Comparison of ENCODE assay signal across 16 cellular contexts in the genomic region with DNA sequence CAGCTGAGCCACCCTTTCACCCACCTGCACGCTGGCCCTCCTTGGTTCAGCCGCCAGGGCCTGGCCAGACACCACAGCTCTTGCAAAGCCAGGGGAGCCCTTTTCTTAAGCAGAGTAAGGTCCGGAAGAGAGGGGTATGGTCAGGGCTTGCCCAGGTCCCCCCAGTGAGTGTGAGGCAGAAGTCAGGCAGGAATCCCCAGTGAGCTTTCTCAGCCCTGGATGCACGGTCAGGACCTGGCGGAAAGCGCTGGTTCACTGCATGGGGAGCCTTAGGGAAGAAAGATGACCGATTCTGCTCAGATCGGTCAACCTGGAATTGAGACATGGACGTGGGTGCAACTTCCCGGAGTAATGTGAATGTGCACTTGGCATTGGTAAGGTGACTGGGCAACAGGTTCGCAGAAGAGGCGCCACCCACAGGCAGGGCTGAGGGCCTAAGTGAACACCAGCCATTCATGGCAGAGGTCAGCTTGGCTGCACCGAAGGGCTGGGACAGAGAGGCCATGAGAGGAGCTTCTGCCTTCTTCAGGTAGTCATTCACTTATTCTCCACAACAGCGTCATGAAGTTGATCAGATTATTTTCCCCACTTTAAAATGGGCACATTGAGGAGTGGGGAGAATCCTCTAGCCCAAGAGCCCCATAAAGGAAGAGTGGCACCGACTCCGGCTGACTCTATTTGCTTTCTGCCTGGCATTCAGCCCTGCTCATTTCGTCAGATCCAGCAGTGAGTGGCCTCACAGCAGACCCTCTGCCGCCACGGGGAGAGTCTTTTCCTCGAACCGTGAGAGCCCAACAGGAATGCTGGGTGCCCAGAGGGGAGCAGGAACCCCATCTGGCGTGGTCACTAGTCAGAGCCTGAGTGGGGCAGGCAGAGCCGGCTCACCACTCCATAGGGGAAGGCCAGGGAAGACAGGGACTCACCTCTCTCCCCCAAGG. TPM values are rescaled to one million over a fixed set of nuclear protein-coding genes. Genes with fewer than 3 reads are reported as not detected.
DNase-seq lines count a peak whose midpoint lies in the region; ATAC-seq, FAIRE-seq and TF ChIP-seq lines count a peak whose summit lies in the region.
"Had no signal": no experiment of that assay in that cellular context is flagged by ENCODE, and none has a peak within 500 bp of the region (broad histone marks: within the 10 kb centered on the region; RNA-seq: fewer than 3 reads in every experiment).

No MANE protein-coding gene starts in this region.

- 94 to 97% methylated on average over 15 to 23 of the region's 23 CpGs for WGBS in testis, 2 donors

- TF ChIP-seq POLR2A in testis (IDR thresholded peaks at IDR 0.05), result no peak

- H3K9me3 ChIP-seq in mucosa of descending colon (no peaks in the 10 kb centered on the region), testis (no peaks in the 10 kb centered on the region)
- H3K9me3 ChIP-seq: BE2C had no signal

- peak; percentile 28 for FAIRE-seq in bronchial epithelial cell (lab: Jason Lieb, UNC)

- H3K27me3 ChIP-seq in bronchial epithelial cell (ENCODE audit: control insufficient read depth, insufficient read depth, low read length) (no peaks in the 10 kb centered on the region), testis (no peaks in the 10 kb centered on the region)
- H3K27me3 ChIP-seq: BE2C had no signal

- TF ChIP-seq CTCF in GM12874 (IDR thresholded peaks at IDR 0.05; ENCODE audit: insufficient read depth, low read depth, low read length) (0 out of 2 replicates have a peak, but pooled peaks have one; percentile 8), bronchial epithelial cell (IDR thresholded peaks at IDR 0.05; ENCODE audit: insufficient read depth, low read length, severe bottlenecking) (no peak), mucosa of descending colon (IDR thresholded peaks at IDR 0.05) (no peak), testis (IDR thresholded peaks at IDR 0.05) (no peak)

- no peak overlapping the region for H3K27ac ChIP-seq in testis

- H3K4me3 ChIP-seq in bronchial epithelial cell (ENCODE audit: low read depth, low read length) (no peak overlapping the region), mucosa of descending colon (no peak overlapping the region), testis (no peak overlapping the region)

- intact Hi-C loops in mucosa of descending colon (cut with DNase I, micrococcal nuclease), result no loop called here
- intact Hi-C loops in testis (cut with DNase I; ENCODE audit: low total_unique reads), result no loop called here

- peaks cover 10% of the 10 kb centered on the region for H3K4me1 ChIP-seq in mucosa of descending colon (ENCODE audit: low read depth)
- H3K4me1 ChIP-seq in testis, result peaks cover 6% of the 10 kb centered on the region
- H3K4me1 ChIP-seq: BE2C had no signal

- DNase-seq in bronchial epithelial cell (ENCODE audit: low read depth) (no peak), mucosa of descending colon (no peak), NCI-H510A treated with DMSO at 0.1 percent for 48 hours (lab: John Stamatoyannopoulos, UW) (no peak), testis (no peak), cerebellum (ENCODE audit: low spot score) (no peak)
- DNase-seq: activated CD8-positive, alpha-beta T cell treated with anti-CD3 and anti-CD28 coated beads for 36 hours; activated naive CD4-positive, alpha-beta T cell treated with anti-CD3 and anti-CD28 coated beads, Interleukin-2, amount 10 ng/mL, durations not matched to agents 7 days and 5 days; BE2C; immature natural killer cell; NCI-H2171 treated with DMSO at 0.1 percent for 48 hours; T-helper 17 cell had no signal

- ATAC-seq in HG02840 (IDR thresholded peaks at IDR 0.05; ENCODE audit: low FRiP score, unreplicated experiment) (peak; percentile 16), mucosa of descending colon (peak; percentile 4), HG03280 (IDR thresholded peaks at IDR 0.05; ENCODE audit: unreplicated experiment) (no peak)
- ATAC-seq: activated CD8-positive, alpha-beta T cell treated with anti-CD3 and anti-CD28 coated beads for 36 hours; Panc1; T-helper 17 cell had no signal

- H3K36me3 ChIP-seq in bronchial epithelial cell (ENCODE audit: control insufficient read depth, insufficient read depth, low read length), result no peaks in the 10 kb centered on the region
- H3K36me3 ChIP-seq in mucosa of descending colon (ENCODE audit: low read depth), result no peaks in the 10 kb centered on the region
- H3K36me3 ChIP-seq in testis (ENCODE audit: low read depth, missing control alignments), result no peaks in the 10 kb centered on the region
- H3K36me3 ChIP-seq: BE2C had no signal

RNA-seq across cellular contexts. Expression of a gene that starts 35.8 kb away (rescaled TPM):
- not detected in 2 replicates for total RNA-seq in bronchial epithelial cell
- total RNA-seq in mucosa of descending colon, result under 1 TPM in 2 of 3 donors, not detected in 1; 0.25 to 0.32 TPM
- 1 to 10 TPM; 1.1 to 2.0 TPM for total RNA-seq in testis
- 6.6 TPM for polyA plus RNA-seq in testis (ENCODE audit: insufficient read depth, low read depth, low replicate concordance)
- 0.18 TPM for total RNA-seq in cerebellum
- total RNA-seq: activated CD8-positive, alpha-beta T cell treated with anti-CD3 and anti-CD28 coated beads for 36 hours; H4; T-helper 17 cell had no signal
- polyA plus RNA-seq: immature natural killer cell had no signal

RNA-seq across cellular contexts. Expression of a gene that starts 55.7 kb away (rescaled TPM):
- total RNA-seq in bronchial epithelial cell, result 0.26 TPM in 1 of 2 replicates, not detected in the other
- under 1 TPM in 1 of 3 donors, not detected in 2; 0.51 TPM for total RNA-seq in mucosa of descending colon
- 10 to 100 TPM; 28.2 to 62.4 TPM for total RNA-seq in testis
- 91.2 TPM for polyA plus RNA-seq in testis (ENCODE audit: insufficient read depth, low read depth, low replicate concordance)
- 5.6 TPM for total RNA-seq in cerebellum
- total RNA-seq: activated CD8-positive, alpha-beta T cell treated with anti-CD3 and anti-CD28 coated beads for 36 hours; T-helper 17 cell had no signal
- polyA plus RNA-seq: immature natural killer cell had no signal

RNA-seq across cellular contexts. Expression of a gene that starts 56.9 kb away (rescaled TPM):
- 0.26 TPM in 1 of 2 replicates, not detected in the other for total RNA-seq in bronchial epithelial cell
- 100 to 1,000 TPM in 2 of 3 donors, 10 to 100 TPM in 1; 54.0 to 173 (median 100) TPM for total RNA-seq in mucosa of descending colon
- total RNA-seq in testis, result 10 to 100 TPM in 1 of 2 donors, 1 to 10 TPM in 1; 7.0 to 14.2 TPM
- polyA plus RNA-seq in testis (ENCODE audit: insufficient read depth, low read depth, low replicate concordance), result 9.0 TPM
- 0.54 TPM for total RNA-seq in cerebellum
- total RNA-seq: activated CD8-positive, alpha-beta T cell treated with anti-CD3 and anti-CD28 coated beads for 36 hours; T-helper 17 cell had no signal
- polyA plus RNA-seq: immature natural killer cell had no signal
